ENCODE assay signal across 1 cellular context in the genomic region with DNA sequence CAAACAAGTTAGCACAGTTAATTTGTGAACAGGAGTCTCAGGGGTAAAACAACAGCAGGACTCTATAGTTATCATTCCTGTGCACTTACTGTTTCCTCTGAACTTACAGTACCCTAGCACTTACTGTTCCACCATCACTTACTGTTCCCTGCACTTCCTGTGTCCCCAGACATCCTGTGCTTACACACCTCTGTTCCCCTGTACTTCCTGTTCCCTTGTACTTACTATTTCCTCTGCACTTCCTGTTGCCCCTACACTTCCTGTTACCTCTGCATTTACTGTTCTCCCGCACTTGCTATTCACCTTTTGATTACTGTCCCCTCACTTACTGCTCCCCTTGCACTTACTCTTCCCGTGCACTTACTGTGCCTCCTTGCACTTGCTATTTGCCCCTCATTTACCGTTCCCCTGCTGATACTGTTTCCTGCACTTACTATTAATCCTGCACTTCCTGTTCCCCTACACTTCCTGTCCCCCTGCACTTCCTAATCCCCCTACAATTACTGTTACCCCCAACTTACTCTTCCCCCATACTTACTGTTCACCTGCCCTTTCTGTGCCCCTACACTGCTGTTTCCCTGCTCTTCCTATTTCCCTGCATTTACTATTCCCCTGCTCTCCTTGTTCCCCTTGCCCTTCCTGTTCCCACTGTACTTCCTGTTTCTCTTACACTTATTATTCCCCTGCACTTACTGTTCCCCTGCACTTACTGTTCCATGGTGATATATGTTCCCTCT.
TF ChIP-seq lines count a peak whose summit lies in the region.

No MANE protein-coding gene starts in this region.

TF ChIP-seq in HepG2, 621 proteins besides CTCF, POLR2A, EP300 and RAD21 (continues in another document):
- TF ChIP-seq, protein P1, sequence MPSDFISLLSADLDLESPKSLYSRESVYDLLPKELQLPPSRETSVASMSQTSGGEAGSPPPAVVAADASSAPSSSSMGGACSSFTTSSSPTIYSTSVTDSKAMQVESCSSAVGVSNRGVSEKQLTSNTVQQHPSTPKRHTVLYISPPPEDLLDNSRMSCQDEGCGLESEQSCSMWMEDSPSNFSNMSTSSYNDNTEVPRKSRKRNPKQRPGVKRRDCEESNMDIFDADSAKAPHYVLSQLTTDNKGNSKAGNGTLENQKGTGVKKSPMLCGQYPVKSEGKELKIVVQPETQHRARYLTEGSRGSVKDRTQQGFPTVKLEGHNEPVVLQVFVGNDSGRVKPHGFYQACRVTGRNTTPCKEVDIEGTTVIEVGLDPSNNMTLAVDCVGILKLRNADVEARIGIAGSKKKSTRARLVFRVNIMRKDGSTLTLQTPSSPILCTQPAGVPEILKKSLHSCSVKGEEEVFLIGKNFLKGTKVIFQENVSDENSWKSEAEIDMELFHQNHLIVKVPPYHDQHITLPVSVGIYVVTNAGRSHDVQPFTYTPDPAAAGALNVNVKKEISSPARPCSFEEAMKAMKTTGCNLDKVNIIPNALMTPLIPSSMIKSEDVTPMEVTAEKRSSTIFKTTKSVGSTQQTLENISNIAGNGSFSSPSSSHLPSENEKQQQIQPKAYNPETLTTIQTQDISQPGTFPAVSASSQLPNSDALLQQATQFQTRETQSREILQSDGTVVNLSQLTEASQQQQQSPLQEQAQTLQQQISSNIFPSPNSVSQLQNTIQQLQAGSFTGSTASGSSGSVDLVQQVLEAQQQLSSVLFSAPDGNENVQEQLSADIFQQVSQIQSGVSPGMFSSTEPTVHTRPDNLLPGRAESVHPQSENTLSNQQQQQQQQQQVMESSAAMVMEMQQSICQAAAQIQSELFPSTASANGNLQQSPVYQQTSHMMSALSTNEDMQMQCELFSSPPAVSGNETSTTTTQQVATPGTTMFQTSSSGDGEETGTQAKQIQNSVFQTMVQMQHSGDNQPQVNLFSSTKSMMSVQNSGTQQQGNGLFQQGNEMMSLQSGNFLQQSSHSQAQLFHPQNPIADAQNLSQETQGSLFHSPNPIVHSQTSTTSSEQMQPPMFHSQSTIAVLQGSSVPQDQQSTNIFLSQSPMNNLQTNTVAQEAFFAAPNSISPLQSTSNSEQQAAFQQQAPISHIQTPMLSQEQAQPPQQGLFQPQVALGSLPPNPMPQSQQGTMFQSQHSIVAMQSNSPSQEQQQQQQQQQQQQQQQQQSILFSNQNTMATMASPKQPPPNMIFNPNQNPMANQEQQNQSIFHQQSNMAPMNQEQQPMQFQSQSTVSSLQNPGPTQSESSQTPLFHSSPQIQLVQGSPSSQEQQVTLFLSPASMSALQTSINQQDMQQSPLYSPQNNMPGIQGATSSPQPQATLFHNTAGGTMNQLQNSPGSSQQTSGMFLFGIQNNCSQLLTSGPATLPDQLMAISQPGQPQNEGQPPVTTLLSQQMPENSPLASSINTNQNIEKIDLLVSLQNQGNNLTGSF (CRISPR knock-in tag; IDR thresholded peaks at IDR 0.05): no peak
- peak; percentile 67 for TF ChIP-seq KAT8 (CRISPR knock-in tag; IDR thresholded peaks at IDR 0.05)
- no peak for TF ChIP-seq TCF7 (IDR thresholded peaks at IDR 0.05; ENCODE audit: low read depth)
- 0 out of 2 replicates have a peak, but pooled peaks have one; percentile 1 for TF ChIP-seq ATF7 (IDR thresholded peaks at IDR 0.05)
- no peak for TF ChIP-seq ATF7 (CRISPR knock-in tag; IDR thresholded peaks at IDR 0.05)
- no peak for TF ChIP-seq RARA (CRISPR knock-in tag; IDR thresholded peaks at IDR 0.05)
- TF ChIP-seq GABPB1 (CRISPR knock-in tag; IDR thresholded peaks at IDR 0.05): peak; percentile 45; the same call in 1 of the 2 replicates
- no peak for TF ChIP-seq ZNF883 (CRISPR knock-in tag; IDR thresholded peaks at IDR 0.05; ENCODE audit: not compliant biosample characterization)
- no peak for TF ChIP-seq ZFP41 (CRISPR knock-in tag; IDR thresholded peaks at IDR 0.05; ENCODE audit: borderline replicate concordance)
- TF ChIP-seq, protein P2, sequence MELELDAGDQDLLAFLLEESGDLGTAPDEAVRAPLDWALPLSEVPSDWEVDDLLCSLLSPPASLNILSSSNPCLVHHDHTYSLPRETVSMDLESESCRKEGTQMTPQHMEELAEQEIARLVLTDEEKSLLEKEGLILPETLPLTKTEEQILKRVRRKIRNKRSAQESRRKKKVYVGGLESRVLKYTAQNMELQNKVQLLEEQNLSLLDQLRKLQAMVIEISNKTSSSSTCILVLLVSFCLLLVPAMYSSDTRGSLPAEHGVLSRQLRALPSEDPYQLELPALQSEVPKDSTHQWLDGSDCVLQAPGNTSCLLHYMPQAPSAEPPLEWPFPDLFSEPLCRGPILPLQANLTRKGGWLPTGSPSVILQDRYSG (CRISPR knock-in tag; IDR thresholded peaks at IDR 0.05): no peak
- no peak for TF ChIP-seq SRSF4 (IDR thresholded peaks at IDR 0.05; ENCODE audit: low read depth, low read length, poor library complexity, severe bottlenecking)
- no peak for TF ChIP-seq YEATS2 (CRISPR knock-in tag; IDR thresholded peaks at IDR 0.05; ENCODE audit: borderline replicate concordance)
- no peak for TF ChIP-seq RELA (CRISPR knock-in tag; IDR thresholded peaks at IDR 0.05)
- no peak for TF ChIP-seq MED1 (CRISPR knock-in tag; IDR thresholded peaks at IDR 0.05)
- no peak for TF ChIP-seq HNF1B (CRISPR knock-in tag; IDR thresholded peaks at IDR 0.05)
- TF ChIP-seq NCOA2 (CRISPR knock-in tag; IDR thresholded peaks at IDR 0.05): no peak
- 0 out of 2 replicates have a peak, but pooled peaks have one; percentile 3 for TF ChIP-seq RAD51 (IDR thresholded peaks at IDR 0.05; ENCODE audit: borderline replicate concordance)
- TF ChIP-seq HHEX (CRISPR knock-in tag; IDR thresholded peaks at IDR 0.05): no peak
- TF ChIP-seq ZNF839 (CRISPR knock-in tag; IDR thresholded peaks at IDR 0.05; ENCODE audit: borderline replicate concordance): no peak
- no peak for TF ChIP-seq SRY (CRISPR knock-in tag; IDR thresholded peaks at IDR 0.05)
- 0 out of 2 replicates have a peak, but pooled peaks have one; percentile 21 for TF ChIP-seq ZMYM3 (CRISPR knock-in tag; IDR thresholded peaks at IDR 0.05)
- peak; percentile 52 for TF ChIP-seq GABPA (IDR thresholded peaks at IDR 0.05; ENCODE audit: low read depth, low read length)
- TF ChIP-seq GABPA (CRISPR knock-in tag; IDR thresholded peaks at IDR 0.05; ENCODE audit: low read depth): peak; percentile 83
- 0 out of 2 replicates have a peak, but pooled peaks have one; percentile 3 for TF ChIP-seq ELF1 (CRISPR knock-in tag; IDR thresholded peaks at IDR 0.05)
- TF ChIP-seq ZNF674 (CRISPR knock-in tag; IDR thresholded peaks at IDR 0.05; ENCODE audit: low read depth): no peak
- 0 out of 2 replicates have a peak, but pooled peaks have one; percentile 5 for TF ChIP-seq LCORL (IDR thresholded peaks at IDR 0.05)
- TF ChIP-seq LCORL (CRISPR knock-in tag; IDR thresholded peaks at IDR 0.05): no peak
- no peak for TF ChIP-seq ZBTB42 (CRISPR knock-in tag; IDR thresholded peaks at IDR 0.05)
- TF ChIP-seq ZNF281 (CRISPR knock-in tag; IDR thresholded peaks at IDR 0.05; ENCODE audit: borderline replicate concordance): no peak
- TF ChIP-seq, protein P3, sequence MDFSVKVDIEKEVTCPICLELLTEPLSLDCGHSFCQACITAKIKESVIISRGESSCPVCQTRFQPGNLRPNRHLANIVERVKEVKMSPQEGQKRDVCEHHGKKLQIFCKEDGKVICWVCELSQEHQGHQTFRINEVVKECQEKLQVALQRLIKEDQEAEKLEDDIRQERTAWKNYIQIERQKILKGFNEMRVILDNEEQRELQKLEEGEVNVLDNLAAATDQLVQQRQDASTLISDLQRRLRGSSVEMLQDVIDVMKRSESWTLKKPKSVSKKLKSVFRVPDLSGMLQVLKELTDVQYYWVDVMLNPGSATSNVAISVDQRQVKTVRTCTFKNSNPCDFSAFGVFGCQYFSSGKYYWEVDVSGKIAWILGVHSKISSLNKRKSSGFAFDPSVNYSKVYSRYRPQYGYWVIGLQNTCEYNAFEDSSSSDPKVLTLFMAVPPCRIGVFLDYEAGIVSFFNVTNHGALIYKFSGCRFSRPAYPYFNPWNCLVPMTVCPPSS (IDR thresholded peaks at IDR 0.05): 0 out of 2 replicates have a peak, but pooled peaks have one; percentile 42
- TF ChIP-seq HMGA1 (CRISPR knock-in tag; conservative IDR thresholded peaks at IDR 0.05): no peak
- no peak for TF ChIP-seq CAMTA2 (CRISPR knock-in tag; IDR thresholded peaks at IDR 0.05; ENCODE audit: borderline replicate concordance)
- TF ChIP-seq ZNF264 (CRISPR knock-in tag; IDR thresholded peaks at IDR 0.05): no peak
- no peak for TF ChIP-seq EEA1 (CRISPR knock-in tag; IDR thresholded peaks at IDR 0.05; ENCODE audit: borderline replicate concordance)
- TF ChIP-seq PHF20 (CRISPR knock-in tag; IDR thresholded peaks at IDR 0.05): peak; percentile 73
- TF ChIP-seq ZSCAN9 (CRISPR knock-in tag; IDR thresholded peaks at IDR 0.05; ENCODE audit: borderline replicate concordance): no peak
- TF ChIP-seq PLSCR1 (CRISPR knock-in tag; IDR thresholded peaks at IDR 0.05; ENCODE audit: borderline replicate concordance): no peak
- TF ChIP-seq FOXK2 (IDR thresholded peaks at IDR 0.05): peak; percentile 10; the same call in 1 of the 2 replicates
